ENCODE assay signal across 1 cellular context in the genomic region with DNA sequence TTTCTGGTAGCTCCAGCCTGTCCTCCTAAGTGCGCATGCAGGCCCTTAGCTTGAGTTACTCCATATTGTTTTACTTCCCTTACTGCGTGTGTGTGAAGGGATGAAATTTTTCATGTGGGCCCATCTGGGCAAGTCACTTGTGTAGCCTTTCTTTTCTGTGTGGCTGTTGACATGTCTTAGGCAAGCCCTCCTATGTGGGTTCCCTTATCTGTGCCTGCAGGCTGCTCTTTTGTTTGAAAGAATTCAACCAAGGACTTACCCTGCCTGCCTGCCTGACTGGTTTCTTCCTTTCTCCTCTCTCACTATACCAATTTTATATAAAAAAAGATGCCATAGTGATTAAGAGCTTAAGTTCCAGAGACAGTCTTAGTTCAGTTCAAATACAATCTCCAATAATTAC.
TF ChIP-seq lines count a peak whose summit lies in the region.

No MANE protein-coding gene starts in this region.

TF ChIP-seq in H1, 55 proteins besides CTCF, POLR2A, EP300 and RAD21 (continued from another document):
- TF ChIP-seq, protein P1, sequence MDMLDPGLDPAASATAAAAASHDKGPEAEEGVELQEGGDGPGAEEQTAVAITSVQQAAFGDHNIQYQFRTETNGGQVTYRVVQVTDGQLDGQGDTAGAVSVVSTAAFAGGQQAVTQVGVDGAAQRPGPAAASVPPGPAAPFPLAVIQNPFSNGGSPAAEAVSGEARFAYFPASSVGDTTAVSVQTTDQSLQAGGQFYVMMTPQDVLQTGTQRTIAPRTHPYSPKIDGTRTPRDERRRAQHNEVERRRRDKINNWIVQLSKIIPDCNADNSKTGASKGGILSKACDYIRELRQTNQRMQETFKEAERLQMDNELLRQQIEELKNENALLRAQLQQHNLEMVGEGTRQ (IDR thresholded peaks at IDR 0.05; ENCODE audit: low read length), result no peak
- no peak for TF ChIP-seq SIN3A (conservative IDR thresholded peaks at IDR 0.05 in 1 of 2, IDR thresholded peaks at IDR 0.05 in 1 of 2; ENCODE audit: low read depth in 1 of 2, low read length in 2 of 2)
- no peak for TF ChIP-seq RFX5 (IDR thresholded peaks at IDR 0.05; ENCODE audit: borderline replicate concordance, low read depth, low read length)
- TF ChIP-seq POLR2AphosphoS5 (IDR thresholded peaks at IDR 0.05; ENCODE audit: low read depth, low read length), result no peak
- TF ChIP-seq, protein P2, sequence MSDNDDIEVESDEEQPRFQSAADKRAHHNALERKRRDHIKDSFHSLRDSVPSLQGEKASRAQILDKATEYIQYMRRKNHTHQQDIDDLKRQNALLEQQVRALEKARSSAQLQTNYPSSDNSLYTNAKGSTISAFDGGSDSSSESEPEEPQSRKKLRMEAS (IDR thresholded peaks at IDR 0.05), result no peak
- TF ChIP-seq GABPA (IDR thresholded peaks at IDR 0.05; ENCODE audit: borderline replicate concordance, insufficient read depth, low read length), result no peak
- TF ChIP-seq PHF8 (conservative IDR thresholded peaks at IDR 0.05; ENCODE audit: low read depth, low read length), result no peak
- TF ChIP-seq TEAD4 (IDR thresholded peaks at IDR 0.05; ENCODE audit: low read depth, low read length), result no peak
